ENCODE assay signal across 10 cellular contexts in the genomic region with DNA sequence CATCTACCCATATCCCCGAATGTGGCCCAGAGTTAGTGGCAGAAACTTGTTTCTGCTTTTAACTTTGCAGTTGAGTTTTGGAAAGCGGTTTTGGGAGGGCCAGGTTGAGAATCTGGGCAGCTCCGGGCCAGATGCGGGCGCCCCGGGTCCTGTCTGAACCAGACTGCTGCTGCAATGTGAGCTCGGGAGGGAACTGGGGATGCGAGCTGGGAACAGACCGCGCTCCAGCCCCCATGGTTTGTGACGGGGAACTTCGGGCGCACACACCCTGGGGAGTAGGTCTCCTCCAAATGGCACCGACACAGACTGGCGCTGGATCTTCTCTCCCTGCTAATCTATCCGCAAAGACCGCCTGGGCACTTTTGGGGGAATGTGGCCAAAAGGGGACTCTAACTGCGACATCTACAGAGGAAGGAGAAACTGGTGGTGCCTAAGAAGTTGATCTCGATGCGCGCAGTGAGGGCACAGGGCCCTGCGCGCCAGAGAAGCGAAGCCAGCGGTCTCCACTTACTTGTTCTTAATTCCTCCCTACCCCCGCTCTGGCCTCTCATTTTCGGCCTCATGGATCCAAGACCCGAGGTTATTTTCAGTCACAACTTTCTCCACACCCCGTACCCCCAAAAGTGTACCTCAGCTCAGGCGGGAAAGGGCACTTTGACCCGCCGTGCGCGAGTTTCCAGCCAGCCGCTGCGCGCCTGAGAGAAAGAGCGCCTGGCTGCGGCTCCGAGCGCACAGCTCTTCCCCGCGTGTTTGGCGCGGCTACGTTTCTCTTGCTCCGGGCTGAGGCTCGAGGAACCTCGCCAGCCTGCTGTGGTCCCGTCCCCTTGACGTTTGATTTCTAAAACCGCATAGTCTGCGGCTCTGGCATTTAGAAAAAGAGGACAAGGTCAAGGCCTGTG.
DNase-seq lines count a peak whose midpoint lies in the region; FAIRE-seq and TF ChIP-seq lines count a peak whose summit lies in the region.
"Had no signal": no experiment of that assay in that cellular context is flagged by ENCODE, and none has a peak within 500 bp of the region (broad histone marks: within the 10 kb centered on the region; RNA-seq: fewer than 3 reads in every experiment).

No MANE protein-coding gene starts in this region.

- no peak for TF ChIP-seq EP300 in esophagus muscularis mucosa (IDR thresholded peaks at IDR 0.05)

- no peak for FAIRE-seq in urothelium cell line (lab: Jason Lieb, UNC)

- WGBS in esophagus muscularis mucosa, result 31% methylated on average over 43 of the region's 53 CpGs

- H3K9ac ChIP-seq in muscle layer of colon (ENCODE audit: low read length), result no peak overlapping the region

- TF ChIP-seq CTCF in 22Rv1 (IDR thresholded peaks at IDR 0.05), result no peak
- TF ChIP-seq CTCF in LNCaP clone FGC (IDR thresholded peaks at IDR 0.05; ENCODE audit: control insufficient read depth, extremely low read depth, insufficient read depth), result no peak
- no peak for TF ChIP-seq CTCF in esophagus muscularis mucosa (IDR thresholded peaks at IDR 0.05)

- H3K9me3 ChIP-seq in esophagus muscularis mucosa (no peaks in the 10 kb centered on the region), muscle layer of colon (ENCODE audit: low read length) (no peaks in the 10 kb centered on the region)

- intact Hi-C loops in esophagus muscularis mucosa (cut with DNase I), result no loop called here

- H3K36me3 ChIP-seq in esophagus muscularis mucosa (no peaks in the 10 kb centered on the region), muscle layer of colon (ENCODE audit: insufficient read depth, low read length) (no peaks in the 10 kb centered on the region)

- no peak for TF ChIP-seq POLR2A in esophagus muscularis mucosa (IDR thresholded peaks at IDR 0.05; ENCODE audit: low read depth)

- DNase-seq in LNCaP clone FGC (ENCODE audit: low read depth) (no peak), esophagus muscularis mucosa (ENCODE audit: extremely low spot score) (no peak), urothelium cell line (ENCODE audit: low spot score) (no peak), NCI-H2171 treated with DMSO at 0.1 percent for 48 hours (lab: John Stamatoyannopoulos, UW) (no peak), NOMO-1 treated with DMSO at 0.1 percent for 48 hours (lab: John Stamatoyannopoulos, UW; ENCODE audit: unreplicated experiment) (no peak), NCI-H345 treated with DMSO at 0.1 percent for 48 hours (lab: John Stamatoyannopoulos, UW; ENCODE audit: unreplicated experiment) (no peak)
- DNase-seq: activated naive CD4-positive, alpha-beta T cell treated with anti-CD3 and anti-CD28 coated beads, Interleukin-2, amount 50 U/mL, for 16 hours; stimulated activated CD4-positive, alpha-beta T cell treated with anti-CD3 and anti-CD28 coated beads, Interleukin-4, amount 100 ng/mL, for 1 hour had no signal

- H3K4me1 ChIP-seq in esophagus muscularis mucosa (peaks cover 5 to 50% (median 36%) of the 10 kb centered on the region in 4 donors), muscle layer of colon (ENCODE audit: insufficient read depth, low read length) (no peaks in the 10 kb centered on the region)

- H3K27me3 ChIP-seq in esophagus muscularis mucosa (peaks cover 0 to 45% (median 0%) of the 10 kb centered on the region in 4 donors), muscle layer of colon (ENCODE audit: control insufficient read depth in 1 of 2, insufficient read depth in 2 of 2, low read length in 2 of 2) (peaks cover 19 to 42% of the 10 kb centered on the region in 2 donors)

- H3K27ac ChIP-seq in 22Rv1 (peak overlapping the region; percentile 61), esophagus muscularis mucosa (replicated peaks in 1 of 4) (peak overlapping the region; percentile 69 to 75 (median 74)), muscle layer of colon (ENCODE audit: low read depth, low read length) (no peak overlapping the region)

- peak overlapping the region; percentile 53 for H3K4me3 ChIP-seq in LNCaP clone FGC (ENCODE audit: low read depth, low read length)
- H3K4me3 ChIP-seq in esophagus muscularis mucosa, result peak overlapping the region; percentile 61 to 72 (median 62)
- H3K4me3 ChIP-seq in muscle layer of colon (ENCODE audit: low read depth in 1 of 2, low read length in 2 of 2), result peak overlapping the region; percentile 45 to 54
